11 cellular contexts compared by ENCODE assay signal in genomic region chr4:6493668-6494304, GRCh38. TPM values are rescaled to one million over a fixed set of nuclear protein-coding genes. Genes with fewer than 3 reads are reported as not detected.
A peak's percentile ranks its signal among the peaks of the same experiment; 100 is the strongest.
DNase-seq lines count a peak whose midpoint lies in the region; ATAC-seq and TF ChIP-seq lines count a peak whose summit lies in the region.
"Had no signal": no experiment of that assay in that cellular context is flagged by ENCODE, and none has a peak within 500 bp of the region (broad histone marks: within the 10 kb centered on the region; RNA-seq: fewer than 3 reads in every experiment).

No MANE protein-coding gene starts in this region.

- peaks cover 6% of the 10 kb centered on the region; the same call in 1 of the 2 replicates for H3K4me1 Mint-ChIP-seq in HFFc6 (ENCODE audit: low read depth)
- H3K4me1 Mint-ChIP-seq in stimulated activated naive CD8-positive, alpha-beta T cell treated with anti-CD3 and anti-CD28 coated beads, Interleukin-15, amount 100 ng/mL, for 72 hours: no peaks in the 10 kb centered on the region

- H3K4me3 Mint-ChIP-seq in HFFc6: peak overlapping the region; percentile 19; the same call in 1 of the 2 replicates
- H3K4me3 Mint-ChIP-seq in stimulated activated naive CD8-positive, alpha-beta T cell treated with anti-CD3 and anti-CD28 coated beads, Interleukin-15, amount 100 ng/mL, for 72 hours: no peak overlapping the region

- H3K27ac Mint-ChIP-seq in HFFc6: 0 out of 2 replicates have a peak overlapping the region, but pooled peaks have one; percentile 16
- H3K27ac Mint-ChIP-seq in stimulated activated naive CD8-positive, alpha-beta T cell treated with anti-CD3 and anti-CD28 coated beads, Interleukin-15, amount 100 ng/mL, for 72 hours: no peak overlapping the region

- DNase-seq in A172 (ENCODE audit: low spot score): peak; percentile 29
- peak; percentile 29 for DNase-seq in HFFc6
- DNase-seq in cerebellar cortex (ENCODE audit: low spot score): peak; percentile 21
- DNase-seq in left colon: peak in 1 of 2 donors; percentile 27
- no peak for DNase-seq in NCI-H446 (lab: John Stamatoyannopoulos, UW)
- no peak for DNase-seq in stimulated activated naive CD8-positive, alpha-beta T cell treated with anti-CD3 and anti-CD28 coated beads, Interleukin-15, amount 100 ng/mL, for 72 hours
- DNase-seq: activated gamma-delta T cell; effector CD8-positive, alpha-beta T cell had no signal

- peak; percentile 56 for ATAC-seq in left colon
- no peak for ATAC-seq in HG03432 (IDR thresholded peaks at IDR 0.05; ENCODE audit: unreplicated experiment)
- no peak for ATAC-seq in stimulated activated naive CD8-positive, alpha-beta T cell treated with anti-CD3 and anti-CD28 coated beads, Interleukin-15, amount 100 ng/mL, for 72 hours
- no peak for ATAC-seq in GM19035 (IDR thresholded peaks at IDR 0.05; ENCODE audit: unreplicated experiment)

- peaks cover 32% of the 10 kb centered on the region for H3K27me3 Mint-ChIP-seq in HFFc6 (ENCODE audit: insufficient read depth)
- H3K27me3 Mint-ChIP-seq in stimulated activated naive CD8-positive, alpha-beta T cell treated with anti-CD3 and anti-CD28 coated beads, Interleukin-15, amount 100 ng/mL, for 72 hours: peaks cover 64% of the 10 kb centered on the region

- no peaks in the 10 kb centered on the region for H3K36me3 Mint-ChIP-seq in HFFc6 (ENCODE audit: low read depth)

- peaks cover 4% of the 10 kb centered on the region; the same call in 1 of the 2 replicates for H3K9me3 Mint-ChIP-seq in HFFc6
- H3K9me3 Mint-ChIP-seq in stimulated activated naive CD8-positive, alpha-beta T cell treated with anti-CD3 and anti-CD28 coated beads, Interleukin-15, amount 100 ng/mL, for 72 hours: peaks cover 5 to 27% of the 10 kb centered on the region in 2 donors

- intact Hi-C loops in left colon (cut with DNase I, micrococcal nuclease): no loop called here

- TF ChIP-seq CTCF in HFFc6 (IDR thresholded peaks at IDR 0.05): no peak

RNA-seq across cellular contexts. Expression of gene PPP2R2C, which starts 21.4 kb away (rescaled TPM):
- total RNA-seq in A172 (2014; rRNA removed; shearing (Covaris generic)): 6.7 and 10.6 TPM in 2 replicates
- under 1 TPM in 4 of 6 experiments, not detected in 2; 0.14 to 0.25 (median 0.23) TPM for total RNA-seq in HFFc6 (2021; fragmentation: NEBNext Ultra II Directional; extraction: Animal tissue kit (Norgen Biotek cat#: 25700))
- under 1 TPM in 1 of 2 donors, not detected in 1; 0.53 TPM for total RNA-seq in left colon
- total RNA-seq: kidney epithelial cell had no signal

Comparison
In these comparisons a context has a peak if more than half of its experiments do, and no peak if none do; other contexts are left out.
1. DNase-seq: peak in A172 (single experiment), HFFc6 (single experiment) and cerebellar cortex (single experiment); none in NCI-H446 (0 of 2) and stimulated activated naive CD8-positive, alpha-beta T cell treated with anti-CD3 and anti-CD28 coated beads, Interleukin-15, amount 100 ng/mL, for 72 hours (0 of 2).